ENCODE assay signal across 3 cellular contexts in the genomic region with DNA sequence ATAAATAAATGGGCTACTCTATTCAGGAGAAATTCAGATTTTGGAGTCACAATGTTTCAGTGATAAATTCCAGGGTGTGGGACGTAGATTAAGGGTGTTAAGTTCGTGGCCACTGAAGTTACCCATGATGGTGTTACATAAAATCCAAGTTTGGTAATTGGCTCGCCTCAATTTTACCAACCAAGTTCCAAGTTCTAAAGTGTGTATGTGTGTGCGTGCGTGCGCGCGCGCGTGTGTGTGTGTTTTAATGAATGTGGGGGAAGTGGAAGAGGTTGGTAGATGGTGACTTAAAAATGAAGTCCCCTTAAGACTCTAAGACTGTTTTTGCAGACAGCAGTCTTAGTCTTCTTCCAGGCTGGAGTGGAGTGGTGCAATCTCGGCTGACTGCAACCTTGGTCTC. TPM values are rescaled to one million over a fixed set of nuclear protein-coding genes. Genes with fewer than 3 reads are reported as not detected.
DNase-seq lines count a peak whose midpoint lies in the region; ATAC-seq and TF ChIP-seq lines count a peak whose summit lies in the region.
"Not testable (repeated sequence)": the region's sequence is repeated elsewhere in the genome, so short reads cannot be mapped to it uniquely, and the experiment has no call there.

No MANE protein-coding gene starts in this region.

- H3K4me3 Mint-ChIP-seq in CD4-positive, alpha-beta T cell, result peak overlapping the region; percentile 21
- H3K4me3 Mint-ChIP-seq in IgD-negative memory B cell (peak overlapping the region in 1 of 4 donors; percentile 18), nephron (peak overlapping the region in 2 of 3 experiments; percentile 27 to 55)

- peaks cover 13% of the 10 kb centered on the region for H3K4me1 Mint-ChIP-seq in CD4-positive, alpha-beta T cell (ENCODE audit: low read depth)
- H3K4me1 Mint-ChIP-seq in IgD-negative memory B cell, nephron: not testable (repeated sequence)

- not testable (repeated sequence) for ATAC-seq in CD4-positive, alpha-beta T cell (ENCODE audit: poor library complexity)

- intact Hi-C loops in CD4-positive, alpha-beta T cell (cut with DNase I, micrococcal nuclease), result not testable (repeated sequence)

- H3K9me3 ChIP-seq in CD4-positive, alpha-beta T cell (ENCODE audit: control insufficient read depth, low read length), result not testable (repeated sequence)

- H3K27ac ChIP-seq in CD4-positive, alpha-beta T cell (ENCODE audit: low read depth, low read length), result not testable (repeated sequence)

- not testable (repeated sequence) for H3K9me3 Mint-ChIP-seq in CD4-positive, alpha-beta T cell; IgD-negative memory B cell; nephron

- CTCF ChIA-PET in CD4-positive, alpha-beta T cell (lab: Charles Lee), result not testable (repeated sequence)

- DNase-seq in CD4-positive, alpha-beta T cell, result not testable (repeated sequence)

- not testable (repeated sequence) for H3K27me3 Mint-ChIP-seq in CD4-positive, alpha-beta T cell; IgD-negative memory B cell; nephron (ENCODE audit: low read depth)

- not testable (repeated sequence) for H3K27me3 ChIP-seq in CD4-positive, alpha-beta T cell (ENCODE audit: control insufficient read depth, insufficient read depth, low read length)

- H3K27ac Mint-ChIP-seq in CD4-positive, alpha-beta T cell; nephron: not testable (repeated sequence)
- H3K27ac Mint-ChIP-seq in IgD-negative memory B cell, result peak overlapping the region in 2 of 3 donors; percentile 46 to 47

- not testable (repeated sequence) for H3K36me3 Mint-ChIP-seq in CD4-positive, alpha-beta T cell (ENCODE audit: low read depth); IgD-negative memory B cell; nephron (ENCODE audit: low read depth)

- TF ChIP-seq CTCF in CD4-positive, alpha-beta T cell (IDR thresholded peaks at IDR 0.05); nephron (IDR thresholded peaks at IDR 0.05; ENCODE audit: unreplicated experiment in 3 of 3): not testable (repeated sequence)

- POLR2A ChIA-PET in CD4-positive, alpha-beta T cell (lab: Charles Lee), result not testable (repeated sequence)

RNA-seq across cellular contexts. Expression of a gene that starts 3.2 kb away (rescaled TPM):
- 10 to 100 TPM; 62.9 to 69.3 TPM for total RNA-seq in CD4-positive, alpha-beta T cell
- polyA plus RNA-seq in IgD-negative memory B cell, result 31.7 TPM

RNA-seq across cellular contexts. Expression of a gene that starts 51.3 kb away (rescaled TPM):
- 10 to 100 TPM; 30.4 to 34.5 TPM for total RNA-seq in CD4-positive, alpha-beta T cell
- polyA plus RNA-seq in IgD-negative memory B cell, result 16.6 TPM
